In the genomic region with DNA sequence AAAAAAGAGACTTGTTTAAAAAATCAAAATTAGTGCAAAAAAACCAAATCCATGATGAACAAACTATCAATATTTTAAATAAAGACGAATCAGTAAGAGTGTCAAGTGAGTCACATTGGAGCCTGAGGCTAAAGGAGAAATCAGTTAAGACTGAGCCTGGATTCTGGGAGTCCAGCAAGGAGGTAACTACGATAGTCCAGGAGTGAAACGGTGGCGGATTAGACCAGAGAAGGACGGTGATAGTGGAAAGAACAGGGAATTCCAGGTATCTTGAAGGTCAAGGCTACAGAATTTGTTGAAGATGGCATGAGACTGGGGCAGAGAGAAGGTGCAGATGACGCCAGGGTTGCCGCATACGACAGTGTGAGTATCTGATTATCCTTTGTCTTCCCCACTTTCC, we compare ENCODE assay signal across 1 cellular context.
TF ChIP-seq lines count a peak whose summit lies in the region.

No MANE protein-coding gene starts in this region.

TF ChIP-seq in K562, 482 proteins besides CTCF, POLR2A, EP300 and RAD21:
- TF ChIP-seq RBM15 (IDR thresholded peaks at IDR 0.05; ENCODE audit: insufficient read depth, low read length) = no peak
- TF ChIP-seq, protein P1, sequence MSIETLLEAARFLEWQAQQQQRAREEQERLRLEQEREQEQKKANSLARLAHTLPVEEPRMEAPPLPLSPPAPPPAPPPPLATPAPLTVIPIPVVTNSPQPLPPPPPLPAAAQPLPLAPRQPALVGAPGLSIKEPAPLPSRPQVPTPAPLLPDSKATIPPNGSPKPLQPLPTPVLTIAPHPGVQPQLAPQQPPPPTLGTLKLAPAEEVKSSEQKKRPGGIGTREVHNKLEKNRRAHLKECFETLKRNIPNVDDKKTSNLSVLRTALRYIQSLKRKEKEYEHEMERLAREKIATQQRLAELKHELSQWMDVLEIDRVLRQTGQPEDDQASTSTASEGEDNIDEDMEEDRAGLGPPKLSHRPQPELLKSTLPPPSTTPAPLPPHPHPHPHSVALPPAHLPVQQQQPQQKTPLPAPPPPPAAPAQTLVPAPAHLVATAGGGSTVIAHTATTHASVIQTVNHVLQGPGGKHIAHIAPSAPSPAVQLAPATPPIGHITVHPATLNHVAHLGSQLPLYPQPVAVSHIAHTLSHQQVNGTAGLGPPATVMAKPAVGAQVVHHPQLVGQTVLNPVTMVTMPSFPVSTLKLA (conservative IDR thresholded peaks at IDR 0.05) = no peak
- TF ChIP-seq, protein P2, sequence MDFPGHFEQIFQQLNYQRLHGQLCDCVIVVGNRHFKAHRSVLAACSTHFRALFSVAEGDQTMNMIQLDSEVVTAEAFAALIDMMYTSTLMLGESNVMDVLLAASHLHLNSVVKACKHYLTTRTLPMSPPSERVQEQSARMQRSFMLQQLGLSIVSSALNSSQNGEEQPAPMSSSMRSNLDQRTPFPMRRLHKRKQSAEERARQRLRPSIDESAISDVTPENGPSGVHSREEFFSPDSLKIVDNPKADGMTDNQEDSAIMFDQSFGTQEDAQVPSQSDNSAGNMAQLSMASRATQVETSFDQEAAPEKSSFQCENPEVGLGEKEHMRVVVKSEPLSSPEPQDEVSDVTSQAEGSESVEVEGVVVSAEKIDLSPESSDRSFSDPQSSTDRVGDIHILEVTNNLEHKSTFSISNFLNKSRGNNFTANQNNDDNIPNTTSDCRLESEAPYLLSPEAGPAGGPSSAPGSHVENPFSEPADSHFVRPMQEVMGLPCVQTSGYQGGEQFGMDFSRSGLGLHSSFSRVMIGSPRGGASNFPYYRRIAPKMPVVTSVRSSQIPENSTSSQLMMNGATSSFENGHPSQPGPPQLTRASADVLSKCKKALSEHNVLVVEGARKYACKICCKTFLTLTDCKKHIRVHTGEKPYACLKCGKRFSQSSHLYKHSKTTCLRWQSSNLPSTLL (IDR thresholded peaks at IDR 0.05) = no peak
- TF ChIP-seq PHF21A (IDR thresholded peaks at IDR 0.05; ENCODE audit: borderline replicate concordance, low read depth) = no peak
- TF ChIP-seq ETV5 (CRISPR knock-in tag; IDR thresholded peaks at IDR 0.05; ENCODE audit: low read depth) = no peak
- TF ChIP-seq SMAD3 (CRISPR knock-in tag; conservative IDR thresholded peaks at IDR 0.05) = no peak
- TF ChIP-seq, protein P3, sequence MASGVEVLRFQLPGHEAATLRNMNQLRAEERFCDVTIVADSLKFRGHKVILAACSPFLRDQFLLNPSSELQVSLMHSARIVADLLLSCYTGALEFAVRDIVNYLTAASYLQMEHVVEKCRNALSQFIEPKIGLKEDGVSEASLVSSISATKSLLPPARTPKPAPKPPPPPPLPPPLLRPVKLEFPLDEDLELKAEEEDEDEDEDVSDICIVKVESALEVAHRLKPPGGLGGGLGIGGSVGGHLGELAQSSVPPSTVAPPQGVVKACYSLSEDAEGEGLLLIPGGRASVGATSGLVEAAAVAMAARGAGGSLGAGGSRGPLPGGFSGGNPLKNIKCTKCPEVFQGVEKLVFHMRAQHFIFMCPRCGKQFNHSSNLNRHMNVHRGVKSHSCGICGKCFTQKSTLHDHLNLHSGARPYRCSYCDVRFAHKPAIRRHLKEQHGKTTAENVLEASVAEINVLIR (CRISPR knock-in tag; IDR thresholded peaks at IDR 0.05) = no peak
- TF ChIP-seq CSDE1 (IDR thresholded peaks at IDR 0.05) = no peak
- TF ChIP-seq FOXO4 (CRISPR knock-in tag; IDR thresholded peaks at IDR 0.05) = no peak
- TF ChIP-seq KAT2B (IDR thresholded peaks at IDR 0.05; ENCODE audit: low read depth, low read length) = no peak
- TF ChIP-seq ZNF79 (CRISPR knock-in tag; IDR thresholded peaks at IDR 0.05; ENCODE audit: low read depth) = no peak
- no peak for TF ChIP-seq ZBED1 (IDR thresholded peaks at IDR 0.05)
- no peak for TF ChIP-seq CCAR2 (IDR thresholded peaks at IDR 0.05; ENCODE audit: low read depth, low read length)
- TF ChIP-seq E2F4 (CRISPR knock-in tag; IDR thresholded peaks at IDR 0.05; ENCODE audit: low read depth) = no peak
- TF ChIP-seq ZNF140 (CRISPR knock-in tag; IDR thresholded peaks at IDR 0.05) = no peak
